Comparison of ENCODE assay signal across 15 cellular contexts in genomic region chr14:89621791-89622638, GRCh38.
DNase-seq lines count a peak whose midpoint lies in the region; ATAC-seq, FAIRE-seq and TF ChIP-seq lines count a peak whose summit lies in the region.
"Had no signal": no experiment of that assay in that cellular context is flagged by ENCODE, and none has a peak within 500 bp of the region (broad histone marks: within the 10 kb centered on the region; RNA-seq: fewer than 3 reads in every experiment).

No MANE protein-coding gene starts in this region.

- H3K27ac Mint-ChIP-seq in stimulated activated naive CD8-positive, alpha-beta T cell treated with anti-CD3 and anti-CD28 coated beads, Interleukin-15, Interleukin-2, amounts not matched to agents 100 ng/mL and 50 ng/mL, for 24 hours: peak overlapping the region; percentile 100
- H3K27ac Mint-ChIP-seq in activated CD4-positive, alpha-beta memory T cell treated with anti-CD3 and anti-CD28 coated beads, Interleukin-2, amount 10 ng/mL, durations not matched to agents 7 days and 5 days: peak overlapping the region; percentile 93
- H3K27ac Mint-ChIP-seq in memory B cell: peak overlapping the region; percentile 77

- no peak for TF ChIP-seq CTCF in suprapubic skin (IDR thresholded peaks at IDR 0.05)

- ATAC-seq in stimulated activated naive CD8-positive, alpha-beta T cell treated with anti-CD3 and anti-CD28 coated beads, Interleukin-15, Interleukin-2, amounts not matched to agents 100 U/mL and 50 U/mL, for 24 hours: no peak
- ATAC-seq in memory B cell (ENCODE audit: low read depth): no peak
- ATAC-seq: PC-3 had no signal

- FAIRE-seq in GM12891 (lab: Jason Lieb, UNC) (no peak), HTR-8/SVneo (lab: Jason Lieb, UNC) (no peak)

- no peak for TF ChIP-seq POLR2A in GM12891 (IDR thresholded peaks at IDR 0.05; ENCODE audit: low read depth, low read length)
- TF ChIP-seq POLR2A in suprapubic skin (IDR thresholded peaks at IDR 0.05): no peak

- H3K4me1 Mint-ChIP-seq in stimulated activated naive CD8-positive, alpha-beta T cell treated with anti-CD3 and anti-CD28 coated beads, Interleukin-15, Interleukin-2, amounts not matched to agents 100 ng/mL and 50 ng/mL, for 24 hours (ENCODE audit: low read depth): peaks cover 79% of the 10 kb centered on the region
- H3K4me1 Mint-ChIP-seq in activated CD4-positive, alpha-beta memory T cell treated with anti-CD3 and anti-CD28 coated beads, Interleukin-2, amount 10 ng/mL, durations not matched to agents 7 days and 5 days: peaks cover 43% of the 10 kb centered on the region
- peaks cover 27% of the 10 kb centered on the region for H3K4me1 Mint-ChIP-seq in memory B cell

- no peaks in the 10 kb centered on the region for H3K27me3 ChIP-seq in suprapubic skin
- H3K27me3 ChIP-seq: tibial artery had no signal

- H3K4me3 Mint-ChIP-seq in stimulated activated naive CD8-positive, alpha-beta T cell treated with anti-CD3 and anti-CD28 coated beads, Interleukin-15, Interleukin-2, amounts not matched to agents 100 ng/mL and 50 ng/mL, for 24 hours: peak overlapping the region; percentile 89
- no peak overlapping the region for H3K4me3 Mint-ChIP-seq in activated CD4-positive, alpha-beta memory T cell treated with anti-CD3 and anti-CD28 coated beads, Interleukin-2, amount 10 ng/mL, durations not matched to agents 7 days and 5 days
- H3K4me3 Mint-ChIP-seq in memory B cell: no peak overlapping the region

- no peak for DNase-seq in stimulated activated naive CD8-positive, alpha-beta T cell treated with anti-CD3 and anti-CD28 coated beads, Interleukin-15, Interleukin-2, amounts not matched to agents 100 U/mL and 50 U/mL, for 24 hours
- DNase-seq in activated CD4-positive, alpha-beta memory T cell treated with anti-CD3 and anti-CD28 coated beads, Interleukin-2, amount 10 ng/mL, durations not matched to agents 7 days and 5 days: no peak
- DNase-seq in memory B cell (ENCODE audit: low spot score in 2 of 2) (no peak), GM12891 (ENCODE audit: insufficient read length, low spot score) (no peak), HTR-8/SVneo (ENCODE audit: insufficient read length, low spot score) (no peak), hepatic stellate cell (ENCODE audit: low spot score) (no peak), suprapubic skin (ENCODE audit: low spot score in 2 of 2) (no peak)
- DNase-seq: midbrain; NCI-H2029 treated with DMSO at 0.1 percent for 48 hours; NCI-H526 treated with DMSO at 0.1 percent for 48 hours; PC-3; stimulated activated CD4-positive, alpha-beta T cell treated with anti-CD3 and anti-CD28 coated beads, Interleukin-2, amount 100 ng/mL, for 48 hours; tibial artery had no signal

- no peak overlapping the region for H3K4me3 ChIP-seq in suprapubic skin
- H3K4me3 ChIP-seq: HAP-1, tibial artery had no signal

- no peaks in the 10 kb centered on the region for H3K27me3 Mint-ChIP-seq in stimulated activated naive CD8-positive, alpha-beta T cell treated with anti-CD3 and anti-CD28 coated beads, Interleukin-15, Interleukin-2, amounts not matched to agents 100 ng/mL and 50 ng/mL, for 24 hours
- H3K27me3 Mint-ChIP-seq in activated CD4-positive, alpha-beta memory T cell treated with anti-CD3 and anti-CD28 coated beads, Interleukin-2, amount 10 ng/mL, durations not matched to agents 7 days and 5 days: no peaks in the 10 kb centered on the region
- no peaks in the 10 kb centered on the region for H3K27me3 Mint-ChIP-seq in memory B cell

- H3K9me3 ChIP-seq in suprapubic skin: no peaks in the 10 kb centered on the region
- H3K9me3 ChIP-seq: HAP-1, tibial artery had no signal

- H3K9me3 Mint-ChIP-seq in stimulated activated naive CD8-positive, alpha-beta T cell treated with anti-CD3 and anti-CD28 coated beads, Interleukin-15, Interleukin-2, amounts not matched to agents 100 ng/mL and 50 ng/mL, for 24 hours: peaks cover 9% of the 10 kb centered on the region
- H3K9me3 Mint-ChIP-seq in activated CD4-positive, alpha-beta memory T cell treated with anti-CD3 and anti-CD28 coated beads, Interleukin-2, amount 10 ng/mL, durations not matched to agents 7 days and 5 days: peaks cover 12% of the 10 kb centered on the region
- H3K9me3 Mint-ChIP-seq in memory B cell: peaks cover 3% of the 10 kb centered on the region

- WGBS in suprapubic skin: 96% methylated on average over 14 of the region's 14 CpGs

- POLR2A ChIA-PET in activated CD4-positive, alpha-beta memory T cell treated with anti-CD3 and anti-CD28 coated beads, Interleukin-2, amount 10 ng/mL, durations not matched to agents 7 days and 5 days (lab: Charles Lee): interaction anchor here (1.0 to 6.2 kb wide), 4 partner anchors 9 to 761 kb away, joined by 3 to 113 read pairs (median 26); no protein-coding TSS in a partner anchor

- H3K4me1 ChIP-seq in suprapubic skin: peaks cover 31% of the 10 kb centered on the region

- CTCF ChIA-PET in activated CD4-positive, alpha-beta memory T cell treated with anti-CD3 and anti-CD28 coated beads, Interleukin-2, amount 10 ng/mL, durations not matched to agents 7 days and 5 days (lab: Charles Lee): interaction anchor here (0.7 kb wide), 2 partner anchors 31 to 98 kb away, joined by 3 read pairs; no protein-coding TSS in a partner anchor

- H3K36me3 ChIP-seq in suprapubic skin: no peaks in the 10 kb centered on the region
- H3K36me3 ChIP-seq: HAP-1, tibial artery had no signal

- no peak for TF ChIP-seq EP300 in suprapubic skin (IDR thresholded peaks at IDR 0.05)

- H3K36me3 Mint-ChIP-seq in stimulated activated naive CD8-positive, alpha-beta T cell treated with anti-CD3 and anti-CD28 coated beads, Interleukin-15, Interleukin-2, amounts not matched to agents 100 ng/mL and 50 ng/mL, for 24 hours (ENCODE audit: low read depth): peaks cover 4% of the 10 kb centered on the region
- H3K36me3 Mint-ChIP-seq in activated CD4-positive, alpha-beta memory T cell treated with anti-CD3 and anti-CD28 coated beads, Interleukin-2, amount 10 ng/mL, durations not matched to agents 7 days and 5 days (ENCODE audit: low read depth): peaks cover 18% of the 10 kb centered on the region
- H3K36me3 Mint-ChIP-seq in memory B cell: no peaks in the 10 kb centered on the region

- H3K27ac ChIP-seq in suprapubic skin: no peak overlapping the region
- H3K27ac ChIP-seq: tibial artery had no signal

TF ChIP-seq in GM12891, 5 proteins besides CTCF, POLR2A, EP300 and RAD21:
- TF ChIP-seq PAX5 (IDR thresholded peaks at IDR 0.05; ENCODE audit: insufficient read depth, low read length, severe bottlenecking) (no peak), POU2F2 (IDR thresholded peaks at IDR 0.05; ENCODE audit: low read depth, low read length) (no peak), POLR2AphosphoS5 (IDR thresholded peaks at IDR 0.05; ENCODE audit: low read depth, low read length) (no peak), TAF1 (IDR thresholded peaks at IDR 0.05; ENCODE audit: low read depth, low read length) (no peak), SPI1 (IDR thresholded peaks at IDR 0.05; ENCODE audit: low read depth, low read length) (no peak)
